Comparison of ENCODE assay signal across 16 cellular contexts in genomic region chr1:216710042-216710441, GRCh38. TPM values are rescaled to one million over a fixed set of nuclear protein-coding genes. Genes with fewer than 3 reads are reported as not detected.
"Had no signal": no experiment of that assay in that cellular context is flagged by ENCODE, and none has a peak within 500 bp of the region (broad histone marks: within the 10 kb centered on the region; RNA-seq: fewer than 3 reads in every experiment).

No MANE protein-coding gene starts in this region.

- H3K27ac ChIP-seq: ascending aorta, breast epithelium, gastrocnemius medialis, left lung, tibial nerve, vagina had no signal

- H3K4me3 ChIP-seq: ascending aorta, breast epithelium, gastrocnemius medialis, left lung, tibial nerve, vagina had no signal

- H3K9me3 ChIP-seq: ascending aorta, breast epithelium, gastrocnemius medialis, left lung, tibial nerve, vagina had no signal

- H3K27me3 Mint-ChIP-seq: activated naive CD4-positive, alpha-beta T cell treated with anti-CD3 and anti-CD28 coated beads, Interleukin-2, amount 10 ng/mL, durations not matched to agents 7 days and 5 days; memory B cell had no signal

- H3K4me1 Mint-ChIP-seq: activated naive CD4-positive, alpha-beta T cell treated with anti-CD3 and anti-CD28 coated beads, Interleukin-2, amount 10 ng/mL, durations not matched to agents 7 days and 5 days; memory B cell; naive thymus-derived CD8-positive, alpha-beta T cell had no signal

- ATAC-seq: gastrocnemius medialis; left lung; naive thymus-derived CD8-positive, alpha-beta T cell had no signal

- H3K27me3 ChIP-seq: ascending aorta, breast epithelium, gastrocnemius medialis, left lung, vagina had no signal

- H3K9me3 Mint-ChIP-seq: activated naive CD4-positive, alpha-beta T cell treated with anti-CD3 and anti-CD28 coated beads, Interleukin-2, amount 10 ng/mL, durations not matched to agents 7 days and 5 days; endodermal cell; memory B cell had no signal

- DNase-seq: activated CD4-positive, alpha-beta T cell treated with anti-CD3 and anti-CD28 coated beads, Interleukin-2, amount 50 U/mL, for 4 hours; activated CD4-positive, CD25-positive, alpha-beta regulatory T cell treated with anti-CD3 and anti-CD28 coated beads, Interleukin-2, amount 50 U/mL, for 72 hours; activated naive CD4-positive, alpha-beta T cell treated with anti-CD3 and anti-CD28 coated beads, Interleukin-2, amount 10 ng/mL, durations not matched to agents 7 days and 5 days; endodermal cell; gastrocnemius medialis; islet precursor cell; left lung; naive thymus-derived CD8-positive, alpha-beta T cell; stimulated activated naive CD4-positive, alpha-beta T cell; T-helper 9 cell had no signal

- H3K27ac Mint-ChIP-seq: activated naive CD4-positive, alpha-beta T cell treated with anti-CD3 and anti-CD28 coated beads, Interleukin-2, amount 10 ng/mL, durations not matched to agents 7 days and 5 days; endodermal cell; memory B cell; naive thymus-derived CD8-positive, alpha-beta T cell had no signal

- H3K36me3 Mint-ChIP-seq: activated naive CD4-positive, alpha-beta T cell treated with anti-CD3 and anti-CD28 coated beads, Interleukin-2, amount 10 ng/mL, durations not matched to agents 7 days and 5 days; memory B cell; naive thymus-derived CD8-positive, alpha-beta T cell had no signal

- H3K4me1 ChIP-seq: ascending aorta, breast epithelium, left lung, tibial nerve, vagina had no signal

- H3K36me3 ChIP-seq: ascending aorta, breast epithelium, gastrocnemius medialis, left lung, tibial nerve, vagina had no signal

- H3K4me3 Mint-ChIP-seq: activated naive CD4-positive, alpha-beta T cell treated with anti-CD3 and anti-CD28 coated beads, Interleukin-2, amount 10 ng/mL, durations not matched to agents 7 days and 5 days; endodermal cell; memory B cell; naive thymus-derived CD8-positive, alpha-beta T cell had no signal

RNA-seq across cellular contexts. Expression of gene ESRRG, which starts 13.2 kb away (rescaled TPM):
- total RNA-seq: ascending aorta; dermis microvascular lymphatic vessel endothelial cell; naive thymus-derived CD8-positive, alpha-beta T cell had no signal
- polyA plus RNA-seq: naive thymus-derived CD8-positive, alpha-beta T cell had no signal
